Comparison of ENCODE assay signal across 7 cellular contexts in the genomic region with DNA sequence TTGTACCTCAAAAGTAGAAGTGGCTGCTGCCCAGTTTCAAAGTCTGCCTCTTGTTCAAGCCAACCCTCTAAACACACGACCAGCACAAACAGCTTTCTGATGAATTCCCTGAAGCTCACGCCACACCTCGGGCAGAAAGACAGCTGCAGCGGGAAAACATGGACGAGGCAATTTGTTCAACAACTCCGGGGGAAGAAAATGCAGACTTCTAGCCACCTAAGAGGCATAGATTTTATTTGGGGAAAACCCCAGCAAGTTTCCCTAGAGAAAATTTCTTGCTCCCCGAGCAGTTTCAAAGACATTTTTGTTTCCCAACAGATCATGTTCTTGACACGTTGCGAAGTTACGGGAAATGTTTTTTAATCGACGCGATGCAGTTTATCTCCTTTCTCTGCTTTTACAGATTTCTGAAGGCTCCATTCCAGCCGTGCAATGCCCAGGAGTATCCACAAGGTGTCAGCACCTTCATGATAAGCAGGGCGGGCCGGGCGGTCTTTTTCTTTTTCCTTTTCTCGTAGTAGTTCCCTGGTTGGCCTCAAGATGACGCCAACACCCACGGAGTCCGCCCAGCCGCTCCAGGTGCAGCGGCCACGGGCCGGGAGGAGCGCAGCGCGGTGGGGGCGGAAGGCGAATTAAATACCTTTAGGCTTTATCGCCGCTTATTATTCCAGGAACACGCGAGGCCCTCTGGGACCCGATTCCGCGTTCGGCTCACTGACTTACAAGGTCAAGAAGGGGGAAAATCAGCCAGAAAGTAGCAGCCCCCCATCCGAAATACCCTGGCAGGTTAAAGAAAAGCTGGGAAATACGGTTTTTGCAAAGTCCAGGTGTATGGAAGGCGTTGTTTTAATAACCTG. TPM values are rescaled to one million over a fixed set of nuclear protein-coding genes. Genes with fewer than 3 reads are reported as not detected.
DNase-seq lines count a peak whose midpoint lies in the region; ATAC-seq, FAIRE-seq and TF ChIP-seq lines count a peak whose summit lies in the region.

No MANE protein-coding gene starts in this region.

- H3K27ac ChIP-seq in colonic mucosa (no peak overlapping the region), HepG2 (ENCODE audit: extremely low read length, insufficient read depth, low read length) (no peak overlapping the region)

- H3K36me3 ChIP-seq in colonic mucosa (no peaks in the 10 kb centered on the region), HepG2 (replicated peaks in 1 of 2; ENCODE audit: control insufficient read depth in 1 of 2, insufficient read depth in 2 of 2, low read length in 2 of 2) (no peaks in the 10 kb centered on the region)

- TF ChIP-seq EP300 in HepG2 (IDR thresholded peaks at IDR 0.05; ENCODE audit: low read depth in 2 of 2, low read length in 2 of 2) (no peak), HepG2 (CRISPR knock-in tag; IDR thresholded peaks at IDR 0.05; ENCODE audit: borderline replicate concordance) (no peak)

- H3K9me3 ChIP-seq in colonic mucosa (no peaks in the 10 kb centered on the region), HepG2 (ENCODE audit: low read length) (no peaks in the 10 kb centered on the region)

- DNase-seq in NCI-H524 treated with DMSO at 0.1 percent for 48 hours (lab: John Stamatoyannopoulos, UW), result peak; percentile 59
- peak; percentile 94 for DNase-seq in activated CD4-positive, alpha-beta T cell treated with anti-CD3 and anti-CD28 coated beads for 36 hours
- peak; percentile 91 for DNase-seq in colonic mucosa
- peak; percentile 81 for DNase-seq in HepG2 (ENCODE audit: low spot score)
- peak; percentile 78 to 80 for DNase-seq in stimulated activated CD4-positive, alpha-beta T cell treated with anti-CD3 and anti-CD28 coated beads, Interleukin-4, amount 100 ng/mL, for 4 hours

- BruUV-seq in HepG2 (replicated peaks; lab: Mats Ljungman, UMichigan), result no TSS peak

- H3K4me3 Mint-ChIP-seq in activated CD4-positive, alpha-beta T cell treated with anti-CD3 and anti-CD28 coated beads for 36 hours, result no peak overlapping the region

- peak overlapping the region; percentile 5; the same call in 1 of the 2 replicates for H3K4me2 ChIP-seq in HepG2 (ENCODE audit: low read depth, low read length)

- no peaks in the 10 kb centered on the region for H4K20me1 ChIP-seq in HepG2 (ENCODE audit: insufficient read depth, low read length)

- H3K4me1 Mint-ChIP-seq in activated CD4-positive, alpha-beta T cell treated with anti-CD3 and anti-CD28 coated beads for 36 hours, result peaks cover 16% of the 10 kb centered on the region

- H3K4me1 ChIP-seq in colonic mucosa, result no peaks in the 10 kb centered on the region
- H3K4me1 ChIP-seq in HepG2 (ENCODE audit: insufficient read depth, low read length), result no peaks in the 10 kb centered on the region

- H3K27ac Mint-ChIP-seq in activated CD4-positive, alpha-beta T cell treated with anti-CD3 and anti-CD28 coated beads for 36 hours, result no peak overlapping the region

- ATAC-seq in HG03280 (IDR thresholded peaks at IDR 0.05; ENCODE audit: unreplicated experiment) (peak; percentile 84), HepG2 (peak; percentile 83)
- ATAC-seq in activated CD4-positive, alpha-beta T cell treated with anti-CD3 and anti-CD28 coated beads for 36 hours, result peak; percentile 88

- TF ChIP-seq POLR2A in HepG2 (IDR thresholded peaks at IDR 0.05; ENCODE audit: insufficient read depth in 1 of 2, low read depth in 2 of 2, low read length in 2 of 2), result no peak

- POLR2A ChIA-PET in activated CD4-positive, alpha-beta T cell treated with anti-CD3 and anti-CD28 coated beads for 36 hours (lab: Charles Lee), result interaction anchor here (0.9 kb wide), 1 partner anchor 499 kb away, joined by 3 read pairs; no protein-coding TSS in a partner anchor
- POLR2A ChIA-PET in HepG2 (lab: Yijun Ruan, JAX), result no interaction called here

- intact Hi-C loops in activated CD4-positive, alpha-beta T cell treated with anti-CD3 and anti-CD28 coated beads for 36 hours (cut with DNase I, micrococcal nuclease), result loop anchor here (1.0 to 10.0 kb wide), 11 partner anchors 13 to 1071 kb away; no protein-coding TSS in a partner anchor
- intact Hi-C loops in colonic mucosa (cut with DNase I), result loop anchor here (2.0 to 10.0 kb wide), 4 partner anchors 309 to 714 kb away; no protein-coding TSS in a partner anchor
- intact Hi-C loops in HepG2 (cut with micrococcal nuclease; ENCODE audit: unreplicated experiment), result loop anchor here (1.0 to 5.0 kb wide), 4 partner anchors 311 to 734 kb away; no protein-coding TSS in a partner anchor

- in situ Hi-C loops in HepG2 (cut with HindIII; ENCODE audit: extremely low pct_ligation_motif_present, low pct_unique_long_range_greater_than_20kb), result loop anchor here (10.0 kb wide), 3 partner anchors 311 to 711 kb away; no protein-coding TSS in a partner anchor

- peak overlapping the region; percentile 20 for H2AFZ ChIP-seq in HepG2 (ENCODE audit: low read length)

- H3K4me3 ChIP-seq in colonic mucosa (no peak overlapping the region), HepG2 (replicated peaks in 1 of 3; ENCODE audit: insufficient read depth in 1 of 3, low read depth in 2 of 3, low read length in 3 of 3) (no peak overlapping the region)

- H3K36me3 Mint-ChIP-seq in activated CD4-positive, alpha-beta T cell treated with anti-CD3 and anti-CD28 coated beads for 36 hours (ENCODE audit: low read depth), result no peaks in the 10 kb centered on the region

- no peaks in the 10 kb centered on the region for H3K79me2 ChIP-seq in HepG2 (ENCODE audit: insufficient read depth, low read length)

- CTCF ChIA-PET in activated CD4-positive, alpha-beta T cell treated with anti-CD3 and anti-CD28 coated beads for 36 hours (lab: Charles Lee), result interaction anchor here (0.6 to 3.3 kb wide), 23 partner anchors 8 to 733 kb away, joined by 3 to 14 read pairs (median 3); a partner anchor contains a TSS
- CTCF ChIA-PET in HepG2 (lab: Yijun Ruan, JAX; ENCODE audit: low intra/inter-chr PET ratio, low total read pairs), result interaction anchor here (0.6 to 4.2 kb wide), 14 partner anchors 9 to 734 kb away, joined by 3 to 86 read pairs (median 7); a partner anchor contains a TSS

- TF ChIP-seq RAD21 in HepG2 (CRISPR knock-in tag; IDR thresholded peaks at IDR 0.05), result peak; percentile 100

- H3K9ac ChIP-seq in colonic mucosa (ENCODE audit: low read depth in 2 of 2, low read length in 2 of 2), result peak overlapping the region in 1 of 2 donors; percentile 12
- H3K9ac ChIP-seq in HepG2 (ENCODE audit: insufficient read depth, low read depth, low read length), result no peak overlapping the region

- H3K9me3 Mint-ChIP-seq in activated CD4-positive, alpha-beta T cell treated with anti-CD3 and anti-CD28 coated beads for 36 hours (ENCODE audit: low read depth), result no peaks in the 10 kb centered on the region

- peak; percentile 98 for TF ChIP-seq CTCF in GM12874 (IDR thresholded peaks at IDR 0.05; ENCODE audit: insufficient read depth, low read depth, low read length)
- peak; percentile 100 for TF ChIP-seq CTCF in colonic mucosa (IDR thresholded peaks at IDR 0.05)
- peak; percentile 99 for TF ChIP-seq CTCF in HepG2 (CRISPR knock-in tag; IDR thresholded peaks at IDR 0.05)

- WGBS in HepG2 (ENCODE audit: low lambda C conversion rate), result under 1% methylated on average over 41 of the region's 41 CpGs

- H3K27me3 Mint-ChIP-seq in activated CD4-positive, alpha-beta T cell treated with anti-CD3 and anti-CD28 coated beads for 36 hours, result peaks cover 50% of the 10 kb centered on the region

- peaks cover 46% of the 10 kb centered on the region for H3K27me3 ChIP-seq in colonic mucosa
- H3K27me3 ChIP-seq in HepG2 (ENCODE audit: control insufficient read depth in 1 of 2, insufficient read depth in 2 of 2, low read length in 2 of 2), result peaks cover 11 to 48% of the 10 kb centered on the region in 2 experiments

- peak; percentile 96 for FAIRE-seq in HepG2 (lab: Jason Lieb, UNC)

RNA-seq across cellular contexts. Expression of a gene that starts 2.9 kb away (rescaled TPM):
- total RNA-seq in activated CD4-positive, alpha-beta T cell treated with anti-CD3 and anti-CD28 coated beads for 36 hours, result not detected
- total RNA-seq in colonic mucosa (under 1 TPM; 0.11 to 0.22 TPM), HepG2 (2016; rRNA removed; fragmentation: Illumina TruSeq; extraction: Trizol) (not detected in 2 replicates)
- total RNA-seq in HepG2 (2016; cell fraction: cytosol; rRNA removed; fragmentation: Illumina TruSeq; extraction: Trizol; ENCODE audit: low read depth), result not detected in 2 replicates
- total RNA-seq in HepG2 (2016; cell fraction: insoluble cytoplasmic fraction; rRNA removed; fragmentation: Illumina TruSeq; extraction: Trizol), result not detected in 2 replicates
- total RNA-seq in HepG2 (2016; cell fraction: membrane; rRNA removed; fragmentation: Illumina TruSeq; extraction: Trizol), result not detected in 2 replicates
- not detected in 2 replicates for total RNA-seq in HepG2 (2016; cell fraction: nucleus; rRNA removed; fragmentation: Illumina TruSeq; extraction: Trizol)
- 0.05 TPM in 1 of 2 replicates, not detected in the other for polyA plus RNA-seq in HepG2 (2011; rRNA removed)
- not detected in 2 replicates for polyA plus RNA-seq in HepG2 (2011; cell fraction: cytosol; rRNA removed)
- polyA plus RNA-seq in HepG2 (2011; cell fraction: nucleus; rRNA removed), result 0.26 and 0.31 TPM in 2 replicates
- 0.08 TPM in 1 of 2 replicates, not detected in the other for polyA plus RNA-seq in HepG2 (2012)
- polyA plus RNA-seq in HepG2 (2016; cell fraction: cytosol; fragmentation: Illumina TruSeq; extraction: Trizol; ENCODE audit: low read depth), result not detected in 2 replicates
- polyA plus RNA-seq in HepG2 (2016; cell fraction: insoluble cytoplasmic fraction; fragmentation: Illumina TruSeq; extraction: Trizol; ENCODE audit: low read depth), result not detected in 2 replicates
- polyA plus RNA-seq in HepG2 (2016; cell fraction: membrane; fragmentation: Illumina TruSeq; extraction: Trizol; ENCODE audit: low read depth), result not detected in 2 replicates
- not detected in 2 replicates for polyA plus RNA-seq in HepG2 (2016; cell fraction: nucleus; fragmentation: Illumina TruSeq; extraction: Trizol; ENCODE audit: insufficient read depth, low read depth)
- polyA minus RNA-seq in HepG2 (2011; rRNA and poly(A)+ RNA removed; ENCODE audit: low replicate concordance), result 0.82 TPM in 1 of 2 replicates, not detected in the other
- polyA minus RNA-seq in HepG2 (2011; cell fraction: cytosol; rRNA and poly(A)+ RNA removed), result not detected in 2 replicates
- 0.13 TPM in 1 of 2 replicates, not detected in the other for polyA minus RNA-seq in HepG2 (2011; cell fraction: nucleus; rRNA and poly(A)+ RNA removed)

RNA-seq across cellular contexts. Expression of a gene that starts 8.7 kb away (rescaled TPM):
- 10 to 100 TPM; 21.2 to 22.1 TPM for total RNA-seq in activated CD4-positive, alpha-beta T cell treated with anti-CD3 and anti-CD28 coated beads for 36 hours
- total RNA-seq in colonic mucosa, result 10 to 100 TPM; 15.4 to 23.7 TPM
- total RNA-seq in HepG2 (2016; rRNA removed; fragmentation: Illumina TruSeq; extraction: Trizol), result 8.9 and 16.3 TPM in 2 replicates
- 3.0 and 3.2 TPM in 2 replicates for total RNA-seq in HepG2 (2016; cell fraction: cytosol; rRNA removed; fragmentation: Illumina TruSeq; extraction: Trizol; ENCODE audit: low read depth)
- 9.5 and 14.5 TPM in 2 replicates for total RNA-seq in HepG2 (2016; cell fraction: insoluble cytoplasmic fraction; rRNA removed; fragmentation: Illumina TruSeq; extraction: Trizol)
- total RNA-seq in HepG2 (2016; cell fraction: membrane; rRNA removed; fragmentation: Illumina TruSeq; extraction: Trizol), result 6.0 and 6.1 TPM in 2 replicates
- total RNA-seq in HepG2 (2016; cell fraction: nucleus; rRNA removed; fragmentation: Illumina TruSeq; extraction: Trizol), result 21.7 and 25.7 TPM in 2 replicates
- polyA plus RNA-seq in HepG2 (2011; rRNA removed), result 14.2 and 15.8 TPM in 2 replicates
- polyA plus RNA-seq in HepG2 (2011; cell fraction: cytosol; rRNA removed), result 5.8 and 6.4 TPM in 2 replicates
- 85.9 and 86.6 TPM in 2 replicates for polyA plus RNA-seq in HepG2 (2011; cell fraction: nucleus; rRNA removed)
- polyA plus RNA-seq in HepG2 (2012), result 8.3 and 11.3 TPM in 2 replicates
- polyA plus RNA-seq in HepG2 (2016; cell fraction: cytosol; fragmentation: Illumina TruSeq; extraction: Trizol; ENCODE audit: low read depth), result 1.9 and 2.3 TPM in 2 replicates
- 9.8 and 13.1 TPM in 2 replicates for polyA plus RNA-seq in HepG2 (2016; cell fraction: insoluble cytoplasmic fraction; fragmentation: Illumina TruSeq; extraction: Trizol; ENCODE audit: low read depth)
- 4.8 and 5.1 TPM in 2 replicates for polyA plus RNA-seq in HepG2 (2016; cell fraction: membrane; fragmentation: Illumina TruSeq; extraction: Trizol; ENCODE audit: low read depth)
- 28.2 and 29.9 TPM in 2 replicates for polyA plus RNA-seq in HepG2 (2016; cell fraction: nucleus; fragmentation: Illumina TruSeq; extraction: Trizol; ENCODE audit: insufficient read depth, low read depth)
- 27.7 and 27.8 TPM in 2 replicates for polyA minus RNA-seq in HepG2 (2011; rRNA and poly(A)+ RNA removed; ENCODE audit: low replicate concordance)
- 5.9 and 9.4 TPM in 2 replicates for polyA minus RNA-seq in HepG2 (2011; cell fraction: cytosol; rRNA and poly(A)+ RNA removed)
- polyA minus RNA-seq in HepG2 (2011; cell fraction: nucleus; rRNA and poly(A)+ RNA removed), result 76.5 and 82.9 TPM in 2 replicates

RNA-seq across cellular contexts. Expression of a gene that starts 14.6 kb away (rescaled TPM):
- total RNA-seq in activated CD4-positive, alpha-beta T cell treated with anti-CD3 and anti-CD28 coated beads for 36 hours, result not detected
- 1 to 10 TPM; 2.5 to 3.2 TPM for total RNA-seq in colonic mucosa
- total RNA-seq in HepG2 (2016; rRNA removed; fragmentation: Illumina TruSeq; extraction: Trizol), result not detected in 2 replicates
- not detected in 2 replicates for total RNA-seq in HepG2 (2016; cell fraction: cytosol; rRNA removed; fragmentation: Illumina TruSeq; extraction: Trizol; ENCODE audit: low read depth)
- total RNA-seq in HepG2 (2016; cell fraction: insoluble cytoplasmic fraction; rRNA removed; fragmentation: Illumina TruSeq; extraction: Trizol), result not detected in 2 replicates
- not detected in 2 replicates for total RNA-seq in HepG2 (2016; cell fraction: membrane; rRNA removed; fragmentation: Illumina TruSeq; extraction: Trizol)
- not detected in 2 replicates for total RNA-seq in HepG2 (2016; cell fraction: nucleus; rRNA removed; fragmentation: Illumina TruSeq; extraction: Trizol)
- polyA plus RNA-seq in HepG2 (2011; rRNA removed), result not detected in 2 replicates
- polyA plus RNA-seq in HepG2 (2011; cell fraction: cytosol; rRNA removed), result 0.01 TPM in 1 of 2 replicates, not detected in the other
- polyA plus RNA-seq in HepG2 (2011; cell fraction: nucleus; rRNA removed), result not detected in 2 replicates
- polyA plus RNA-seq in HepG2 (2012), result not detected in 2 replicates
- polyA plus RNA-seq in HepG2 (2016; cell fraction: cytosol; fragmentation: Illumina TruSeq; extraction: Trizol; ENCODE audit: low read depth), result not detected in 2 replicates
- not detected in 2 replicates for polyA plus RNA-seq in HepG2 (2016; cell fraction: insoluble cytoplasmic fraction; fragmentation: Illumina TruSeq; extraction: Trizol; ENCODE audit: low read depth)
- polyA plus RNA-seq in HepG2 (2016; cell fraction: membrane; fragmentation: Illumina TruSeq; extraction: Trizol; ENCODE audit: low read depth), result not detected in 2 replicates
- polyA plus RNA-seq in HepG2 (2016; cell fraction: nucleus; fragmentation: Illumina TruSeq; extraction: Trizol; ENCODE audit: insufficient read depth, low read depth), result not detected in 2 replicates
- polyA minus RNA-seq in HepG2 (2011; rRNA and poly(A)+ RNA removed; ENCODE audit: low replicate concordance), result 1.1 TPM in 1 of 2 replicates, not detected in the other
- not detected in 2 replicates for polyA minus RNA-seq in HepG2 (2011; cell fraction: cytosol; rRNA and poly(A)+ RNA removed)
- not detected in 2 replicates for polyA minus RNA-seq in HepG2 (2011; cell fraction: nucleus; rRNA and poly(A)+ RNA removed)

RNA-seq across cellular contexts. Expression of a gene that starts 53.4 kb away (rescaled TPM):
- not detected for total RNA-seq in activated CD4-positive, alpha-beta T cell treated with anti-CD3 and anti-CD28 coated beads for 36 hours
- total RNA-seq in colonic mucosa (10 to 100 TPM in 1 of 2 donors, 1 to 10 TPM in 1; 6.3 to 12.1 TPM), HepG2 (2016; rRNA removed; fragmentation: Illumina TruSeq; extraction: Trizol) (not detected in 2 replicates)
- total RNA-seq in HepG2 (2016; cell fraction: cytosol; rRNA removed; fragmentation: Illumina TruSeq; extraction: Trizol; ENCODE audit: low read depth), result not detected in 2 replicates
- total RNA-seq in HepG2 (2016; cell fraction: insoluble cytoplasmic fraction; rRNA removed; fragmentation: Illumina TruSeq; extraction: Trizol), result not detected in 2 replicates
- total RNA-seq in HepG2 (2016; cell fraction: membrane; rRNA removed; fragmentation: Illumina TruSeq; extraction: Trizol), result not detected in 2 replicates
- not detected in 2 replicates for total RNA-seq in HepG2 (2016; cell fraction: nucleus; rRNA removed; fragmentation: Illumina TruSeq; extraction: Trizol)
- polyA plus RNA-seq in HepG2 (2011; rRNA removed), result not detected in 2 replicates
- not detected in 2 replicates for polyA plus RNA-seq in HepG2 (2011; cell fraction: cytosol; rRNA removed)
- polyA plus RNA-seq in HepG2 (2011; cell fraction: nucleus; rRNA removed), result not detected in 2 replicates
- not detected in 2 replicates for polyA plus RNA-seq in HepG2 (2012)
- polyA plus RNA-seq in HepG2 (2016; cell fraction: cytosol; fragmentation: Illumina TruSeq; extraction: Trizol; ENCODE audit: low read depth), result not detected in 2 replicates
- not detected in 2 replicates for polyA plus RNA-seq in HepG2 (2016; cell fraction: insoluble cytoplasmic fraction; fragmentation: Illumina TruSeq; extraction: Trizol; ENCODE audit: low read depth)
- not detected in 2 replicates for polyA plus RNA-seq in HepG2 (2016; cell fraction: membrane; fragmentation: Illumina TruSeq; extraction: Trizol; ENCODE audit: low read depth)
- polyA plus RNA-seq in HepG2 (2016; cell fraction: nucleus; fragmentation: Illumina TruSeq; extraction: Trizol; ENCODE audit: insufficient read depth, low read depth), result not detected in 2 replicates
- polyA minus RNA-seq in HepG2 (2011; rRNA and poly(A)+ RNA removed; ENCODE audit: low replicate concordance), result 5.0 TPM in 1 of 2 replicates, not detected in the other
- not detected in 2 replicates for polyA minus RNA-seq in HepG2 (2011; cell fraction: cytosol; rRNA and poly(A)+ RNA removed)
- polyA minus RNA-seq in HepG2 (2011; cell fraction: nucleus; rRNA and poly(A)+ RNA removed), result not detected in 2 replicates
